Comparison of ENCODE assay signal across 1 cellular context in the genomic region with DNA sequence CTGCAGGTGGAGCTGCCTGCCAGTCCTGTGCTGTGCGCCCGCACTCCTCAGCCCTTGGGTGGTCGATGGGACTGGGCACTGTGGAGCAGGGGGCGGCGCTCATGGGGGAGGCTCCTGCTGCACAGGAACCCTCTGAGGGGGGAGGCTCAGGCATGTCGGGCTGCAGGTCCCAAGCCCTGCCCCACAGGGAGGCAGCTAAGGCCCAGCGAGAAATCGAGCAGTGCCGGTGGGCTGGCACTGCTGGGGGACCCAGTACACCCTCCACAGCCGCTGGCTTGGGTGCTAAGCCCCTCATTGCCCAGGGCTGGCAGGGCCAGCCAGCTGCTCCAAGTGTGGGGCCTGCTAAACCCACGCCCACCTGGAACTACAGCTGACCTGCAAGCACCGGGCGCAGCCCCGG.
TF ChIP-seq lines count a peak whose summit lies in the region.

No MANE protein-coding gene starts in this region.

TF ChIP-seq in K562, 482 proteins besides CTCF, POLR2A, EP300 and RAD21:
- peak; percentile 18; the same call in 1 of the 2 replicates for TF ChIP-seq POLR2G (IDR thresholded peaks at IDR 0.05; ENCODE audit: low read depth, low read length)
